In the genomic region with DNA sequence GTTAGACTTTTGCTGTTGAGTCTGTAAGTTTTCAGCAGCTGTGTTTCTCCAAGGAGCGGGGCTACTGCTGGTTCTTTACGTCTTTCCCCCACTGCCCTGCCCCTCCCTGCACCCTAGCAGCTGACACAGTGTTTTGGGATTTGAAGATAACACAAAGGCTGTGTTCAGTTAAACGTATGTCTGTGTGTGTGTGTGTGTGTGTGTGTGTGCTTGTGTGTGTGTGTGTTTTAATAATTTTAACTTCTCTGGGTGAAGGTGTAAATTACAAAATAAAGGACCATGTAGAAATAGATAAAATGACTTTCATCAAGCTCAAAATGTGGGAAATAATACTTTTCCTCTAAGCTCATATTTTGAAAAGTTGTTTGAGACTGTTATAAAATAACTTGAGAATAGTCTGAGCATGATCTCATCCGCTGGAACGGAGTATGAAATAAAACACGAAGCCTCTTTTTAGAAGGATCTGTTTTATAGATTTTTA, we compare ENCODE assay signal across 12 cellular contexts. TPM values are rescaled to one million over a fixed set of nuclear protein-coding genes. Genes with fewer than 3 reads are reported as not detected.
DNase-seq lines count a peak whose midpoint lies in the region; ATAC-seq, FAIRE-seq and TF ChIP-seq lines count a peak whose summit lies in the region.
"Had no signal": no experiment of that assay in that cellular context is flagged by ENCODE, and none has a peak within 500 bp of the region (broad histone marks: within the 10 kb centered on the region; RNA-seq: fewer than 3 reads in every experiment).

No MANE protein-coding gene starts in this region.

- no peaks in the 10 kb centered on the region for H3K9me2 ChIP-seq in GM23338 (ENCODE audit: insufficient read depth)

- no peak overlapping the region for H2AFZ ChIP-seq in GM23338

- ATAC-seq in GM23338 (peak; percentile 9; the same call in 1 of the 3 replicates), left cardiac atrium (peak; percentile 12 to 34), sciatic nerve (peak; percentile 28)

- no peak for TF ChIP-seq POLR2A in GM12891 (IDR thresholded peaks at IDR 0.05; ENCODE audit: low read depth, low read length)

- H3F3A ChIP-seq in GM23338 (replicated peaks; ENCODE audit: low read depth) = peaks cover 9% of the 10 kb centered on the region; the same call in 1 of the 2 replicates

- peaks cover 29% of the 10 kb centered on the region for H4K20me1 ChIP-seq in GM23338 (replicated peaks; ENCODE audit: insufficient read depth)

- TF ChIP-seq CTCF in GM23338 (conservative IDR thresholded peaks at IDR 0.05; ENCODE audit: low read depth in 2 of 2) = no peak
- no peak for TF ChIP-seq CTCF in astrocyte of the cerebellum (IDR thresholded peaks at IDR 0.05; ENCODE audit: low read depth, low read length, missing control alignments)

- H3K9me3 Mint-ChIP-seq in GM23338 = no peaks in the 10 kb centered on the region
- H3K9me3 Mint-ChIP-seq: naive B cell had no signal

- H3K4me3 ChIP-seq in GM23338 (no peak overlapping the region), astrocyte of the cerebellum (ENCODE audit: low read depth, low read length) (peak overlapping the region; percentile 6)

- peaks cover 5% of the 10 kb centered on the region for H3K27me3 Mint-ChIP-seq in GM23338 (ENCODE audit: insufficient read depth, low read depth, poor library complexity)
- H3K27me3 Mint-ChIP-seq: naive B cell had no signal

- peaks cover 77% of the 10 kb centered on the region for H3K4me1 ChIP-seq in GM23338 (ENCODE audit: insufficient read depth)

- intact Hi-C loops in left cardiac atrium (cut with DNase I) = loop anchor here in 1 of 2 donors (5.0 kb wide), 1 partner anchor 134 kb away; no protein-coding TSS in a partner anchor
- intact Hi-C loops in sciatic nerve (cut with DNase I) = no loop called here

- H3K27ac ChIP-seq in GM23338 (ENCODE audit: low read depth) = peak overlapping the region; percentile 96

- DNase-seq in GM23338 (ENCODE audit: low spot score) (no peak), astrocyte of the cerebellum (ENCODE audit: low read depth) (no peak), left cardiac atrium (no peak), sciatic nerve (ENCODE audit: low spot score) (no peak), GM12891 (ENCODE audit: insufficient read length, low spot score) (no peak), HTR-8/SVneo (ENCODE audit: insufficient read length, low spot score) (no peak), DMS53 treated with DMSO at 0.1 percent for 48 hours (lab: John Stamatoyannopoulos, UW; ENCODE audit: unreplicated experiment) (no peak)
- DNase-seq in stimulated activated CD4-positive, alpha-beta T cell treated with anti-CD3 and anti-CD28 coated beads, Interleukin-12 subunit alpha, Interleukin-12 subunit beta, amount 100 ng/mL, for 4 hours = no peak
- DNase-seq: activated T-cell treated with anti-CD3 and anti-CD28 coated beads for 4 hours, naive B cell, NCI-H2171 treated with DMSO at 0.1 percent for 48 hours had no signal

- peaks cover 94% of the 10 kb centered on the region for H3K79me2 ChIP-seq in GM23338 (replicated peaks; ENCODE audit: insufficient read depth)

- H3K4me2 ChIP-seq in GM23338 = peak overlapping the region; percentile 47; the same call in 1 of the 2 replicates

- FAIRE-seq in GM12891 (lab: Jason Lieb, UNC) (no peak), HTR-8/SVneo (lab: Jason Lieb, UNC) (no peak)
- FAIRE-seq: G401.6 had no signal

- H3K27me3 ChIP-seq in GM23338 (ENCODE audit: insufficient read depth) = no peaks in the 10 kb centered on the region

- peak overlapping the region; percentile 90 for H3K27ac Mint-ChIP-seq in GM23338
- H3K27ac Mint-ChIP-seq: naive B cell had no signal

- H3K36me3 Mint-ChIP-seq in GM23338 (ENCODE audit: low read depth) = peaks cover 5% of the 10 kb centered on the region
- H3K36me3 Mint-ChIP-seq: naive B cell had no signal

- in situ Hi-C loops in astrocyte of the cerebellum (cut with HindIII; ENCODE audit: low sequenced_read_pairs) = no loop called here

- no peaks in the 10 kb centered on the region for H3K36me3 ChIP-seq in GM23338 (ENCODE audit: insufficient read depth)

- H3K4me1 Mint-ChIP-seq in GM23338 = peaks cover 66% of the 10 kb centered on the region

- H3K4me3 Mint-ChIP-seq in GM23338 = no peak overlapping the region
- H3K4me3 Mint-ChIP-seq: naive B cell had no signal

TF ChIP-seq in GM23338, 12 proteins besides CTCF, POLR2A, EP300 and RAD21 (continues in another document):
- TF ChIP-seq EZH2 (IDR thresholded peaks at IDR 0.05; ENCODE audit: low read depth, unreplicated experiment) (no peak), JUNB (IDR thresholded peaks at IDR 0.05; ENCODE audit: unreplicated experiment) (no peak), POLR2AphosphoS5 (IDR thresholded peaks at IDR 0.05; ENCODE audit: low read depth) (no peak)

TF ChIP-seq in GM12891, 5 proteins besides CTCF, POLR2A, EP300 and RAD21:
- TF ChIP-seq POLR2AphosphoS5 (IDR thresholded peaks at IDR 0.05; ENCODE audit: low read depth, low read length) = no peak
- TF ChIP-seq PAX5 (IDR thresholded peaks at IDR 0.05; ENCODE audit: insufficient read depth, low read length, severe bottlenecking) = no peak
- no peak for TF ChIP-seq TAF1 (IDR thresholded peaks at IDR 0.05; ENCODE audit: low read depth, low read length)
- no peak for TF ChIP-seq POU2F2 (IDR thresholded peaks at IDR 0.05; ENCODE audit: low read depth, low read length)
- no peak for TF ChIP-seq SPI1 (IDR thresholded peaks at IDR 0.05; ENCODE audit: low read depth, low read length)

RNA-seq across cellular contexts. Expression of a gene that starts 10.9 kb away (rescaled TPM):
- 80.4 and 85.1 TPM in 2 replicates for total RNA-seq in GM23338 (2014; rRNA removed; shearing (Covaris generic))
- polyA plus RNA-seq in GM23338 (2016; fragmentation: Nextera tagmentation; extraction: Ambion mirVana) = 20.7 and 23.4 TPM in 2 replicates
- total RNA-seq in left cardiac atrium (10 to 100 TPM; 40.8 to 55.4 TPM), sciatic nerve (85.8 TPM)
- polyA plus RNA-seq in GM12891 (2012; ENCODE audit: low read depth, missing spikeins) = 16.6 TPM

RNA-seq across cellular contexts. Expression of a gene that starts 50.7 kb away (rescaled TPM):
- not detected in 2 replicates for total RNA-seq in GM23338 (2014; rRNA removed; shearing (Covaris generic))
- polyA plus RNA-seq in GM23338 (2016; fragmentation: Nextera tagmentation; extraction: Ambion mirVana) = not detected in 2 replicates
- total RNA-seq in left cardiac atrium (not detected), sciatic nerve (not detected)
- polyA plus RNA-seq in GM12891 (2012; ENCODE audit: low read depth, missing spikeins) = 0.15 TPM
